ENCODE assay signal across 35 cellular contexts in the genomic region with DNA sequence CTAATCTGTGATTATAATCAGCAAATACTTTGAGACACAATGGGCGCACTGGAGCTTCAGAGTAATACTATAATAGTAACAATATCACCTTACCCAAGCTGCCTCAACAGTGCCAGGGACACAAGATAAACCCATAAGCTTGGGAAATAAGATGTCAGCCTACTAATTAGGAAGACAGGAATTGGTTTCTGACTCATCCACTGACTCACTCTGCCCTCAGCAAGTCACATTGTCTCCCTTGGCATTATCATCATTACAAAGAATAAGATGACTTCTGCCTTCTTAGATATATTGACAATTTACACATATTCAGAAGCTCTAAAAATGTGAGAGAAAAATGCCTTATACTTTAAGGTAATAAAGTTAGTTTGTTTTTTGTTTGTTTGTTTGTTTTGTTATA.
DNase-seq lines count a peak whose midpoint lies in the region; FAIRE-seq and TF ChIP-seq lines count a peak whose summit lies in the region.
"Had no signal": no experiment of that assay in that cellular context is flagged by ENCODE, and none has a peak within 500 bp of the region (broad histone marks: within the 10 kb centered on the region; RNA-seq: fewer than 3 reads in every experiment).

No MANE protein-coding gene starts in this region.

- no peak overlapping the region for H3K4me3 Mint-ChIP-seq in astrocyte (ENCODE audit: unreplicated experiment)
- no peak overlapping the region for H3K4me3 Mint-ChIP-seq in activated CD4-positive, alpha-beta T cell treated with anti-CD3 and anti-CD28 coated beads, Interleukin-2, amount 10 ng/mL, durations not matched to agents 24 days and 14 days
- no peak overlapping the region for H3K4me3 Mint-ChIP-seq in activated naive CD4-positive, alpha-beta T cell treated with anti-CD3 and anti-CD28 coated beads for 36 hours
- H3K4me3 Mint-ChIP-seq: activated naive CD8-positive, alpha-beta T cell treated with anti-CD3 and anti-CD28 coated beads for 36 hours; B cell; CD4-positive, alpha-beta memory T cell; stimulated activated naive CD8-positive, alpha-beta T cell treated with anti-CD3 and anti-CD28 coated beads, Interleukin-15, Interleukin-2, amounts not matched to agents 100 ng/mL and 50 ng/mL, for 24 hours; T-helper 2 cell treated with Interferon-gamma antibody and Interleukin-4, amounts not matched to agents 5 μg/mL and 100 μg/mL, for 36 hours had no signal

- CTCF ChIA-PET in activated naive CD4-positive, alpha-beta T cell treated with anti-CD3 and anti-CD28 coated beads for 36 hours (lab: Charles Lee): no interaction called here

- no peaks in the 10 kb centered on the region for H3K27me3 Mint-ChIP-seq in astrocyte (ENCODE audit: low read depth, unreplicated experiment)
- H3K27me3 Mint-ChIP-seq in activated CD4-positive, alpha-beta T cell treated with anti-CD3 and anti-CD28 coated beads, Interleukin-2, amount 10 ng/mL, durations not matched to agents 24 days and 14 days: no peaks in the 10 kb centered on the region
- no peaks in the 10 kb centered on the region for H3K27me3 Mint-ChIP-seq in activated naive CD4-positive, alpha-beta T cell treated with anti-CD3 and anti-CD28 coated beads for 36 hours (ENCODE audit: low read depth)
- H3K27me3 Mint-ChIP-seq: activated naive CD8-positive, alpha-beta T cell treated with anti-CD3 and anti-CD28 coated beads for 36 hours; B cell; CD4-positive, alpha-beta memory T cell; progenitor cell of endocrine pancreas; stimulated activated naive CD8-positive, alpha-beta T cell treated with anti-CD3 and anti-CD28 coated beads, Interleukin-15, Interleukin-2, amounts not matched to agents 100 ng/mL and 50 ng/mL, for 24 hours had no signal

- peaks cover 5% of the 10 kb centered on the region for H3K4me1 Mint-ChIP-seq in astrocyte (ENCODE audit: low read depth, unreplicated experiment)
- no peaks in the 10 kb centered on the region for H3K4me1 Mint-ChIP-seq in activated CD4-positive, alpha-beta T cell treated with anti-CD3 and anti-CD28 coated beads, Interleukin-2, amount 10 ng/mL, durations not matched to agents 24 days and 14 days
- H3K4me1 Mint-ChIP-seq in activated naive CD4-positive, alpha-beta T cell treated with anti-CD3 and anti-CD28 coated beads for 36 hours (ENCODE audit: low read depth): no peaks in the 10 kb centered on the region
- H3K4me1 Mint-ChIP-seq: activated naive CD8-positive, alpha-beta T cell treated with anti-CD3 and anti-CD28 coated beads for 36 hours; B cell; CD4-positive, alpha-beta memory T cell had no signal

- H3K4me1 ChIP-seq in astrocyte (ENCODE audit: insufficient read depth, low read length): no peaks in the 10 kb centered on the region
- H3K4me1 ChIP-seq: HAP-1, right lobe of liver, testis had no signal

- H3K79me2 ChIP-seq in astrocyte (ENCODE audit: insufficient read depth, low read length): no peaks in the 10 kb centered on the region

- peaks cover 1% of the 10 kb centered on the region for H3K9me3 Mint-ChIP-seq in astrocyte (ENCODE audit: unreplicated experiment)
- H3K9me3 Mint-ChIP-seq in activated CD4-positive, alpha-beta T cell treated with anti-CD3 and anti-CD28 coated beads, Interleukin-2, amount 10 ng/mL, durations not matched to agents 24 days and 14 days: peaks cover 3% of the 10 kb centered on the region
- H3K9me3 Mint-ChIP-seq in activated naive CD4-positive, alpha-beta T cell treated with anti-CD3 and anti-CD28 coated beads for 36 hours: no peaks in the 10 kb centered on the region
- H3K9me3 Mint-ChIP-seq: stimulated activated naive CD8-positive, alpha-beta T cell treated with anti-CD3 and anti-CD28 coated beads, Interleukin-15, Interleukin-2, amounts not matched to agents 100 ng/mL and 50 ng/mL, for 24 hours had no signal

- intact Hi-C loops in activated CD4-positive, alpha-beta T cell treated with anti-CD3 and anti-CD28 coated beads, Interleukin-2, amount 10 ng/mL, durations not matched to agents 24 days and 14 days (cut with micrococcal nuclease): no loop called here
- intact Hi-C loops in activated naive CD4-positive, alpha-beta T cell treated with anti-CD3 and anti-CD28 coated beads for 36 hours (cut with micrococcal nuclease): loop anchor here (10.0 kb wide), 1 partner anchor 69 kb away; no protein-coding TSS in a partner anchor

- H3K27me3 ChIP-seq in astrocyte (ENCODE audit: insufficient read depth, low read length): no peaks in the 10 kb centered on the region
- H3K27me3 ChIP-seq: neutrophil, testis had no signal

- no peaks in the 10 kb centered on the region for H4K20me1 ChIP-seq in astrocyte (ENCODE audit: insufficient read depth, low read length)

- H3K9ac ChIP-seq in astrocyte (ENCODE audit: low read length): no peak overlapping the region

- peak; percentile 45 for FAIRE-seq in astrocyte (lab: Jason Lieb, UNC)
- FAIRE-seq: GM12878, keratinocyte had no signal

- H3K36me3 Mint-ChIP-seq in astrocyte (ENCODE audit: low read depth, unreplicated experiment): no peaks in the 10 kb centered on the region
- no peaks in the 10 kb centered on the region for H3K36me3 Mint-ChIP-seq in activated CD4-positive, alpha-beta T cell treated with anti-CD3 and anti-CD28 coated beads, Interleukin-2, amount 10 ng/mL, durations not matched to agents 24 days and 14 days (ENCODE audit: low read depth)
- H3K36me3 Mint-ChIP-seq in activated naive CD4-positive, alpha-beta T cell treated with anti-CD3 and anti-CD28 coated beads for 36 hours (ENCODE audit: low read depth): no peaks in the 10 kb centered on the region
- H3K36me3 Mint-ChIP-seq: activated naive CD8-positive, alpha-beta T cell treated with anti-CD3 and anti-CD28 coated beads for 36 hours; CD4-positive, alpha-beta memory T cell had no signal

- no peaks in the 10 kb centered on the region for H3K36me3 ChIP-seq in astrocyte (ENCODE audit: insufficient read depth, low read length)
- H3K36me3 ChIP-seq: HAP-1, neutrophil, right lobe of liver had no signal

- H3K4me3 ChIP-seq in astrocyte (ENCODE audit: insufficient read depth, low read depth, low read length): no peak overlapping the region
- H3K4me3 ChIP-seq: coronary artery, GM12878, HAP-1, PC-9, right lobe of liver, testis had no signal

- TF ChIP-seq CTCF in astrocyte (IDR thresholded peaks at IDR 0.05; ENCODE audit: insufficient read depth, low read depth, low read length): no peak

- DNase-seq in DMS53 (lab: John Stamatoyannopoulos, UW) (peak; percentile 56), NCI-H82 (lab: John Stamatoyannopoulos, UW) (peak; percentile 37), astrocyte (ENCODE audit: low read depth) (no peak), kidney tubule cell (ENCODE audit: low spot score) (peak; percentile 9), NCI-H446 treated with DMSO at 0.1 percent for 48 hours (lab: John Stamatoyannopoulos, UW) (no peak)
- no peak for DNase-seq in activated CD4-positive, alpha-beta T cell treated with anti-CD3 and anti-CD28 coated beads, Interleukin-2, amount 10 ng/mL, durations not matched to agents 24 days and 14 days
- DNase-seq in activated naive CD4-positive, alpha-beta T cell treated with anti-CD3 and anti-CD28 coated beads for 36 hours: no peak
- DNase-seq: ACHN; activated CD4-positive, alpha-beta T cell treated with anti-CD3 and anti-CD28 coated beads for 4 hours; activated effector memory CD4-positive, alpha-beta T cell treated with anti-CD3 and anti-CD28 coated beads, Interleukin-2, amount 50 U/mL, for 16 hours; activated naive CD8-positive, alpha-beta T cell treated with anti-CD3 and anti-CD28 coated beads for 36 hours; activated T-cell treated with anti-CD3 and anti-CD28 coated beads, Interleukin-2, amount 50 U/mL, for 1 hour; aorta; CD4-positive, alpha-beta memory T cell; DMS 273 treated with DMSO at 0.1 percent for 48 hours; effector CD8-positive, alpha-beta T cell; KBM-7; left ventricle myocardium superior; MM.1S; NCI-H1417 treated with DMSO at 0.1 percent for 48 hours; NCI-H510A; PC-9; right lobe of liver; stimulated activated CD8-positive, alpha-beta memory T cell treated with anti-CD3 and anti-CD28 coated beads, Interleukin-4, amount 100 ng/mL, for 48 hours; testis had no signal

- no peak overlapping the region for H3K4me2 ChIP-seq in astrocyte (ENCODE audit: low read length)
- H3K4me2 ChIP-seq: PC-9 had no signal

- H3K9me3 ChIP-seq in astrocyte (ENCODE audit: insufficient read depth, low read depth, low read length): no peaks in the 10 kb centered on the region
- H3K9me3 ChIP-seq: HAP-1, neutrophil, right lobe of liver, testis had no signal

- H2AFZ ChIP-seq in astrocyte (ENCODE audit: low read depth, low read length): no peak overlapping the region
- H2AFZ ChIP-seq: PC-9 had no signal

- no peak overlapping the region for H3K27ac ChIP-seq in astrocyte (ENCODE audit: low read depth, low read length)
- H3K27ac ChIP-seq: coronary artery, epithelial cell of prostate, neutrophil, PC-9, right lobe of liver, testis had no signal

- no peak overlapping the region for H3K27ac Mint-ChIP-seq in astrocyte (ENCODE audit: unreplicated experiment)
- H3K27ac Mint-ChIP-seq in activated CD4-positive, alpha-beta T cell treated with anti-CD3 and anti-CD28 coated beads, Interleukin-2, amount 10 ng/mL, durations not matched to agents 24 days and 14 days: no peak overlapping the region
- no peak overlapping the region for H3K27ac Mint-ChIP-seq in activated naive CD4-positive, alpha-beta T cell treated with anti-CD3 and anti-CD28 coated beads for 36 hours
- H3K27ac Mint-ChIP-seq: activated naive CD8-positive, alpha-beta T cell treated with anti-CD3 and anti-CD28 coated beads for 36 hours; B cell; CD4-positive, alpha-beta memory T cell; progenitor cell of endocrine pancreas; stimulated activated naive CD8-positive, alpha-beta T cell treated with anti-CD3 and anti-CD28 coated beads, Interleukin-15, Interleukin-2, amounts not matched to agents 100 ng/mL and 50 ng/mL, for 24 hours; T-helper 2 cell treated with Interferon-gamma antibody and Interleukin-4, amounts not matched to agents 5 μg/mL and 100 μg/mL, for 36 hours had no signal

Comparison
In these comparisons a context has a peak if more than half of its experiments do, and no peak if none do; other contexts are left out.
1. DNase-seq: peak in DMS53 (single experiment), NCI-H82 (single experiment) and kidney tubule cell (single experiment); none in astrocyte (single experiment), NCI-H446 treated with DMSO at 0.1 percent for 48 hours (single experiment), activated CD4-positive, alpha-beta T cell treated with anti-CD3 and anti-CD28 coated beads, Interleukin-2, amount 10 ng/mL, durations not matched to agents 24 days and 14 days (single experiment) and activated naive CD4-positive, alpha-beta T cell treated with anti-CD3 and anti-CD28 coated beads for 36 hours (single experiment).